ENCODE assay signal across 11 cellular contexts in genomic region chr12:120247183-120247582, GRCh38. TPM values are rescaled to one million over a fixed set of nuclear protein-coding genes. Genes with fewer than 3 reads are reported as not detected.
DNase-seq lines count a peak whose midpoint lies in the region; ATAC-seq and TF ChIP-seq lines count a peak whose summit lies in the region.
"Had no signal": no experiment of that assay in that cellular context is flagged by ENCODE, and none has a peak within 500 bp of the region (broad histone marks: within the 10 kb centered on the region; RNA-seq: fewer than 3 reads in every experiment).

No MANE protein-coding gene starts in this region.

- CTCF ChIA-PET in IMR-90 (lab: Yijun Ruan, JAX): interaction anchor here (3.7 kb wide), 1 partner anchor 19 kb away, joined by 13 read pairs; no protein-coding TSS in a partner anchor

- H3K27me3 ChIP-seq in IMR-90 (ENCODE audit: control insufficient read depth, insufficient read depth, low read length) (no peaks in the 10 kb centered on the region), adipocyte (replicated peaks; ENCODE audit: control insufficient read depth, insufficient read depth, low read length) (no peaks in the 10 kb centered on the region), smooth muscle cell (ENCODE audit: low read depth) (no peaks in the 10 kb centered on the region)
- H3K27me3 ChIP-seq: SJCRH30 had no signal

- peak overlapping the region; percentile 69 for H3K4ac ChIP-seq in IMR-90 (ENCODE audit: low read depth, low read length)

- POLR2A ChIA-PET in IMR-90 (lab: Charles Lee; ENCODE audit: unreplicated experiment): interaction anchor here (1.0 kb wide), 1 partner anchor 17 kb away, joined by 5 read pairs; no protein-coding TSS in a partner anchor

- peaks cover 9 to 69% of the 10 kb centered on the region in 2 experiments; a peak in 2 of 4 replicates for H3K79me1 ChIP-seq in IMR-90 (ENCODE audit: low read depth in 1 of 2, low read length in 2 of 2)

- no peak for TF ChIP-seq POLR2A in IMR-90 (IDR thresholded peaks at IDR 0.05; ENCODE audit: low read depth, low read length)

- WGBS in IMR-90 (ENCODE audit: extremely low coverage in 2 of 2, insufficient read length in 1 of 2), 2 experiments: no CpG with 5 or more reads among the region's 3 CpGs
- 92% methylated on average over 3 of the region's 3 CpGs for WGBS in smooth muscle cell (ENCODE audit: low lambda C conversion rate)

- peak overlapping the region; percentile 24; the same call in 1 of the 2 replicates for H4K5ac ChIP-seq in IMR-90 (ENCODE audit: low read depth, low read length)

- peak overlapping the region; percentile 88 for H2BK5ac ChIP-seq in IMR-90 (ENCODE audit: low read depth, low read length, poor library complexity, severe bottlenecking)

- H3K9me3 ChIP-seq in IMR-90 (ENCODE audit: control insufficient read depth, insufficient read depth, low read length) (no peaks in the 10 kb centered on the region), adipocyte (ENCODE audit: control insufficient read depth, low read length) (no peaks in the 10 kb centered on the region), smooth muscle cell (replicated peaks; ENCODE audit: low read depth) (no peaks in the 10 kb centered on the region)
- H3K9me3 ChIP-seq: SJCRH30 had no signal

- no peak overlapping the region for H2AFZ ChIP-seq in IMR-90 (replicated peaks; ENCODE audit: low read length, poor library complexity)
- no peak overlapping the region for H2AFZ ChIP-seq in smooth muscle cell (ENCODE audit: low read depth)

- H2AK5ac ChIP-seq in IMR-90 (ENCODE audit: low read depth, low read length): peak overlapping the region; percentile 83

- 0 out of 3 replicates have a peak overlapping the region, but pooled peaks have one; percentile 13 for H2BK15ac ChIP-seq in IMR-90 (ENCODE audit: low read depth, low read length)

- H3K79me2 ChIP-seq in smooth muscle cell (ENCODE audit: low read depth): peaks cover 56% of the 10 kb centered on the region

- peak overlapping the region; percentile 2; the same call in 1 of the 2 replicates for H3K14ac ChIP-seq in IMR-90 (replicated peaks; ENCODE audit: low read depth, low read length)

- no peak for DNase-seq in IMR-90
- no peak for DNase-seq in adipocyte (ENCODE audit: low read depth)
- DNase-seq in left lobe of liver (ENCODE audit: low spot score): no peak
- no peak for DNase-seq in smooth muscle cell (lab: John Stamatoyannopoulos, UW; ENCODE audit: unreplicated experiment)
- DNase-seq in omental fat pad (ENCODE audit: low spot score): no peak
- DNase-seq in DMS114 treated with DMSO at 0.1 percent for 48 hours (lab: John Stamatoyannopoulos, UW; ENCODE audit: unreplicated experiment): no peak
- DNase-seq: erythroblast, NCI-H510A treated with DMSO at 0.1 percent for 48 hours, SJCRH30 had no signal

- peaks cover 43% of the 10 kb centered on the region for H3K4me1 ChIP-seq in IMR-90 (ENCODE audit: control insufficient read depth, insufficient read depth, low read length)
- peaks cover 68% of the 10 kb centered on the region for H3K4me1 ChIP-seq in adipocyte (ENCODE audit: control insufficient read depth, insufficient read depth, low read length)
- peaks cover 30% of the 10 kb centered on the region for H3K4me1 ChIP-seq in smooth muscle cell (ENCODE audit: low read depth)

- peaks cover 54% of the 10 kb centered on the region for H3K9me1 ChIP-seq in IMR-90 (ENCODE audit: insufficient read depth, low read length)

- H3K18ac ChIP-seq in IMR-90 (ENCODE audit: low read depth, low read length): peak overlapping the region; percentile 36; the same call in 1 of the 2 replicates

- H4K20me1 ChIP-seq in IMR-90 (ENCODE audit: insufficient read depth, low read length): peaks cover 73% of the 10 kb centered on the region
- peaks cover 96% of the 10 kb centered on the region for H4K20me1 ChIP-seq in smooth muscle cell (ENCODE audit: low read depth)

- in situ Hi-C loops in IMR-90 (cut with MboI; ENCODE audit: low sequenced_read_pairs): no loop called here

- dilution Hi-C loops in IMR-90 (cut with HindIII; ENCODE audit: low sequenced_read_pairs, unreplicated experiment): no loop called here

- no peak overlapping the region for H2AK9ac ChIP-seq in IMR-90 (replicated peaks; ENCODE audit: low read depth, low read length, poor library complexity)

- intact Hi-C loops in IMR-90 (cut with micrococcal nuclease): no loop called here

- H3K4me2 ChIP-seq in IMR-90 (ENCODE audit: low read depth, low read length) (peak overlapping the region; percentile 43; the same call in 1 of the 2 replicates), smooth muscle cell (peak overlapping the region; percentile 75)

- H4K91ac ChIP-seq in IMR-90 (ENCODE audit: insufficient read depth, low read depth, low read length): peak overlapping the region; percentile 45

- H3K23ac ChIP-seq in IMR-90 (ENCODE audit: low read depth, low read length): peak overlapping the region; percentile 4; the same call in 1 of the 2 replicates

- peaks cover 23% of the 10 kb centered on the region for H3F3A ChIP-seq in smooth muscle cell (ENCODE audit: low read depth)

- ATAC-seq in IMR-90 (ENCODE audit: low read depth) (no peak), left lobe of liver (peak; percentile 74), omental fat pad (ENCODE audit: low FRiP score) (no peak), HG03342 (IDR thresholded peaks at IDR 0.05; ENCODE audit: unreplicated experiment) (no peak)

- H3K36me3 ChIP-seq in IMR-90 (ENCODE audit: control insufficient read depth, insufficient read depth, low read length): peaks cover 2% of the 10 kb centered on the region
- H3K36me3 ChIP-seq in adipocyte (ENCODE audit: control insufficient read depth, insufficient read depth, low read length, severe bottlenecking): no peaks in the 10 kb centered on the region
- H3K36me3 ChIP-seq in smooth muscle cell (ENCODE audit: low read depth): no peaks in the 10 kb centered on the region
- H3K36me3 ChIP-seq: SJCRH30 had no signal

- no peak for TF ChIP-seq RAD21 in IMR-90 (IDR thresholded peaks at IDR 0.05; ENCODE audit: low read length)

- H3K9ac ChIP-seq in IMR-90 (ENCODE audit: low read depth, low read length) (no peak overlapping the region), adipocyte (ENCODE audit: low read length) (peak overlapping the region; percentile 74), smooth muscle cell (ENCODE audit: low read depth) (peak overlapping the region; percentile 47)

- TF ChIP-seq CTCF in IMR-90 (conservative IDR thresholded peaks at IDR 0.05; ENCODE audit: low read depth, low read length) (no peak), smooth muscle cell (IDR thresholded peaks at IDR 0.05; ENCODE audit: borderline replicate concordance, insufficient read depth, poor library complexity, severe bottlenecking) (no peak), omental fat pad (IDR thresholded peaks at IDR 0.05) (no peak)

- no TSS peak for BruUV-seq in IMR-90 (replicated peaks; lab: Mats Ljungman, UMichigan)

- peak overlapping the region; percentile 12 to 33; a peak in 1 of 4 replicates for H4K8ac ChIP-seq in IMR-90 (ENCODE audit: low read depth in 2 of 2, low read length in 2 of 2)

- H3K4me3 ChIP-seq in IMR-90 (ENCODE audit: insufficient read depth, low read depth, low read length) (no peak overlapping the region), adipocyte (ENCODE audit: low read length) (peak overlapping the region; percentile 53), smooth muscle cell (no peak overlapping the region)
- H3K4me3 ChIP-seq: SJCRH30 had no signal

- peak overlapping the region; percentile 7 for H2BK20ac ChIP-seq in IMR-90 (ENCODE audit: low read depth, low read length)

- peak overlapping the region; percentile 1; the same call in 1 of the 2 replicates for H2BK120ac ChIP-seq in IMR-90 (ENCODE audit: low read depth, low read length)

- H3K56ac ChIP-seq in IMR-90 (ENCODE audit: extremely low read depth, insufficient read depth, low read length): 0 out of 2 replicates have a peak overlapping the region, but pooled peaks have one; percentile 20

- H3K27ac ChIP-seq in IMR-90 (ENCODE audit: insufficient read depth, low read length) (peak overlapping the region; percentile 48; the same call in 1 of the 2 replicates), smooth muscle cell (ENCODE audit: low read depth) (peak overlapping the region; percentile 87)
- H3K27ac ChIP-seq: SJCRH30 had no signal

RNA-seq across cellular contexts. Expression of gene PXN, which starts 18.3 kb away (rescaled TPM):
- total RNA-seq in IMR-90 (2012; rRNA removed) (33.9 and 46.6 TPM in 2 replicates), left lobe of liver (24.0 TPM), smooth muscle cell (16.6 and 17.2 TPM in 2 replicates), omental fat pad (100 to 1,000 TPM in 1 of 4 donors, 10 to 100 TPM in 3; 40.0 to 151 (median 73.1) TPM)
- polyA plus RNA-seq in IMR-90 (2012; rRNA removed) (134 and 139 TPM in 2 replicates), smooth muscle cell (27.0 and 61.2 TPM in 2 replicates)
- polyA plus RNA-seq in IMR-90 (2012; cell fraction: cytosol; rRNA removed): 104 and 123 TPM in 2 replicates
- 210 and 333 TPM in 2 replicates for polyA plus RNA-seq in IMR-90 (2012; cell fraction: nucleus; rRNA removed; ENCODE audit: low replicate concordance)

RNA-seq across cellular contexts. Expression of gene RNU4-2, which starts 44.5 kb away (rescaled TPM):
- under 0.01 TPM in 2 replicates for total RNA-seq in IMR-90 (2012; rRNA removed)
- polyA plus RNA-seq in IMR-90 (2012; rRNA removed): not detected in 2 replicates
- polyA plus RNA-seq in IMR-90 (2012; cell fraction: cytosol; rRNA removed): not detected in 2 replicates
- not detected in 2 replicates for polyA plus RNA-seq in IMR-90 (2012; cell fraction: nucleus; rRNA removed; ENCODE audit: low replicate concordance)
- 3,631 TPM for total RNA-seq in left lobe of liver
- under 0.01 TPM in 2 replicates for total RNA-seq in smooth muscle cell
- 4.5 TPM in 1 of 2 replicates, not detected in the other for polyA plus RNA-seq in smooth muscle cell
- under 1 TPM; under 0.01 TPM for total RNA-seq in omental fat pad
- total RNA-seq: SJCRH30 had no signal
- polyA plus RNA-seq: urinary bladder had no signal

RNA-seq across cellular contexts. Expression of gene RNU4-1, which starts 45.9 kb away (rescaled TPM):
- total RNA-seq in IMR-90 (2012; rRNA removed) (under 0.01 TPM in 2 replicates), left lobe of liver (1,949 TPM), smooth muscle cell (under 0.01 TPM in 2 replicates), omental fat pad (under 1 TPM in 2 of 4 donors, not detected in 2; under 0.01 TPM)
- polyA plus RNA-seq in IMR-90 (2012; rRNA removed) (not detected in 2 replicates), smooth muscle cell (3.8 TPM in 1 of 2 replicates, not detected in the other)
- not detected in 2 replicates for polyA plus RNA-seq in IMR-90 (2012; cell fraction: cytosol; rRNA removed)
- polyA plus RNA-seq in IMR-90 (2012; cell fraction: nucleus; rRNA removed; ENCODE audit: low replicate concordance): not detected in 2 replicates
- polyA plus RNA-seq: urinary bladder had no signal

RNA-seq across cellular contexts. Expression of gene RPLP0, which starts 46.3 kb away (rescaled TPM):
- total RNA-seq in IMR-90 (2012; rRNA removed) (4,496 and 5,401 TPM in 2 replicates), left lobe of liver (743 TPM), smooth muscle cell (2,989 and 3,138 TPM in 2 replicates), omental fat pad (1,000 to 10,000 TPM; 2,289 to 4,489 (median 2,885) TPM)
- polyA plus RNA-seq in IMR-90 (2012; rRNA removed) (5,590 and 6,356 TPM in 2 replicates), smooth muscle cell (1,054 and 1,106 TPM in 2 replicates)
- polyA plus RNA-seq in IMR-90 (2012; cell fraction: cytosol; rRNA removed): 2,244 and 4,987 TPM in 2 replicates
- 1,556 and 2,037 TPM in 2 replicates for polyA plus RNA-seq in IMR-90 (2012; cell fraction: nucleus; rRNA removed; ENCODE audit: low replicate concordance)

RNA-seq across cellular contexts. Expression of gene GCN1, which starts 52.7 kb away (rescaled TPM):
- 65.8 and 77.6 TPM in 2 replicates for total RNA-seq in IMR-90 (2012; rRNA removed)
- polyA plus RNA-seq in IMR-90 (2012; rRNA removed): 57.8 and 76.1 TPM in 2 replicates
- 28.3 and 50.4 TPM in 2 replicates for polyA plus RNA-seq in IMR-90 (2012; cell fraction: cytosol; rRNA removed)
- polyA plus RNA-seq in IMR-90 (2012; cell fraction: nucleus; rRNA removed; ENCODE audit: low replicate concordance): 74.2 and 147 TPM in 2 replicates
- 42.7 TPM for total RNA-seq in left lobe of liver
- total RNA-seq in smooth muscle cell: 40.4 and 44.3 TPM in 2 replicates
- polyA plus RNA-seq in smooth muscle cell: 31.6 and 35.9 TPM in 2 replicates
- 10 to 100 TPM; 52.5 to 99.4 (median 72.1) TPM for total RNA-seq in omental fat pad

Comparison
In these comparisons a context has a peak if more than half of its experiments do, and no peak if none do; other contexts are left out.
1. RNA of gene RNU4-2, which starts 44.5 kb away (total RNA-seq): 3,631 TPM in left lobe of liver (single experiment); under 0.01 TPM in IMR-90, under 0.01 TPM in smooth muscle cell and under 0.01 TPM in omental fat pad; every median in the first group is over 1,000 times any median in the second.
2. RNA of gene RNU4-1, which starts 45.9 kb away (total RNA-seq): 1,949 TPM in left lobe of liver (single experiment); under 0.01 TPM in IMR-90, under 0.01 TPM in smooth muscle cell and under 0.01 TPM in omental fat pad; every median in the first group is over 1,000 times any median in the second.